In the genomic region with DNA sequence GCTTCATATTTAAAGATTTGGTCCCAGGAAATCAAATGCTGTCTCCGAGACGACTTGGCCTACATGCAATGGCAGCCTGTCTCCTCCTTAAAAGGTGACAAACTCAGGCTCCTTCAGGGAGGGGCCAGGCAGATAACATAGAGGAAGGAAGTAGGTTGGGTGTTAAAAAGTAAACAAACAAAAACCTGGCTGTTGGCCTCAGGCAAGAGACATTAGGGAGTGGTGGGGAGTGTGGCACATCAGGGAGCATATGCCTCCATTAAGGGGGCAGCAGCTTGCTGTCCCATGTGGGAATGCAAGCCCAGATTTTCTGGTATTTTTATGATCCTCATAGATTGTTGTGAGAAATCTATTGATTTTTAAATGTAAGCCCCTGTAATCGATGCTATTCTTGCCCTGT, we compare ENCODE assay signal across 17 cellular contexts.
"Had no signal": no experiment of that assay in that cellular context is flagged by ENCODE, and none has a peak within 500 bp of the region (broad histone marks: within the 10 kb centered on the region; RNA-seq: fewer than 3 reads in every experiment).

No MANE protein-coding gene starts in this region.

- H3K4me3 ChIP-seq: dorsolateral prefrontal cortex, esophagus muscularis mucosa, left lung, prostate gland, sigmoid colon, suprapubic skin had no signal

- H3K36me3 ChIP-seq: esophagus muscularis mucosa, left lung, prostate gland, sigmoid colon, suprapubic skin had no signal

- H3K4me1 ChIP-seq: left lung, prostate gland had no signal

- H3K27me3 ChIP-seq: dorsolateral prefrontal cortex, esophagus muscularis mucosa, foreskin keratinocyte, left lung, sigmoid colon, suprapubic skin had no signal

- H3K9me3 ChIP-seq: esophagus muscularis mucosa, left lung, prostate gland, sigmoid colon, suprapubic skin had no signal

- H3K27ac ChIP-seq: foreskin keratinocyte, left lung, prostate gland, sigmoid colon had no signal

- DNase-seq: activated CD4-positive, alpha-beta memory T cell treated with anti-CD3 and anti-CD28 coated beads for 36 hours; activated CD4-positive, CD25-positive, alpha-beta regulatory T cell treated with anti-CD3 and anti-CD28 coated beads, Interleukin-2, amount 50 U/mL, for 72 hours; activated CD8-positive, alpha-beta memory T cell treated with anti-CD3 and anti-CD28 coated beads, Interleukin-2, amount 50 U/mL, for 4 hours; activated naive CD8-positive, alpha-beta T cell treated with anti-CD3 and anti-CD28 coated beads, Interleukin-2, amount 10 ng/mL, durations not matched to agents 7 days and 5 days; activated T-cell treated with anti-CD3 and anti-CD28 coated beads, Interleukin-2, amount 50 U/mL, for 72 hours; anterior cingulate cortex; foreskin keratinocyte; head of caudate nucleus; left lung; sigmoid colon; stimulated activated CD4-positive, alpha-beta T cell treated with anti-CD3 and anti-CD28 coated beads, Interleukin-4, amount 100 ng/mL, for 1 hour; stimulated activated CD8-positive, alpha-beta memory T cell treated with anti-CD3 and anti-CD28 coated beads, Interleukin-4, amount 100 ng/mL, for 48 hours; stimulated activated naive CD8-positive, alpha-beta T cell treated with anti-CD3 and anti-CD28 coated beads, Interleukin-15, Interleukin-2, amounts not matched to agents 100 U/mL and 50 U/mL, for 24 hours had no signal
